In the genomic region with DNA sequence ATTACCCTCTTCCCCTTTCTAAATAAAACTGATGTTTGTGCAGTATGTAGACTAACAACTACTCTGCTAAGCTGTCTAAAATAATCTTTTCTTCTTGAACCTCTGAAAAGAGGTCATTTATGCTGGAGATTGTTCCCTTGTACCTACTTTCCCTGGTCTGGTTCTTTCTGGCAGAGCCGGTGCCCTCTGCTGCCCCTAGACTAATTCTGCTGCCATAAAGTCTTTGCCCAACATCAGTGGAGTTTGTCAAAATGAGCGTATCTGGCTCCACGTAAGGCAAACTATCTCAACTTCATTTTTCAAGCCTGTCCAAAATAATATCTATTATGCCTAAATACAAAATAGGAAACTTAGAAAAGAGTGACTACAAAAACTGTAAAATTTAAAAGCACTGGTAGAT, we compare ENCODE assay signal across 14 cellular contexts. TPM values are rescaled to one million over a fixed set of nuclear protein-coding genes. Genes with fewer than 3 reads are reported as not detected.
DNase-seq lines count a peak whose midpoint lies in the region; ATAC-seq, FAIRE-seq and TF ChIP-seq lines count a peak whose summit lies in the region.
"Had no signal": no experiment of that assay in that cellular context is flagged by ENCODE, and none has a peak within 500 bp of the region (broad histone marks: within the 10 kb centered on the region; RNA-seq: fewer than 3 reads in every experiment).

No MANE protein-coding gene starts in this region.

- H3K36me3 ChIP-seq in PC-9 (ENCODE audit: low read depth), result no peaks in the 10 kb centered on the region

- FAIRE-seq in GM19239 (lab: Jason Lieb, UNC), result no peak
- FAIRE-seq: GM12892 had no signal

- H3K27ac Mint-ChIP-seq in osteocyte (ENCODE audit: unreplicated experiment), result peak overlapping the region; percentile 92
- H3K27ac Mint-ChIP-seq: memory B cell; T-helper 1 cell treated with Interleukin-12 subunit alpha and Interleukin-12 subunit beta and Interleukin-4 antibody, amounts not matched to agents 30 μg/mL and 1 μg/mL, for 36 hours had no signal

- H3K4me3 Mint-ChIP-seq in osteocyte (ENCODE audit: unreplicated experiment), result no peak overlapping the region
- H3K4me3 Mint-ChIP-seq: central memory CD8-positive, alpha-beta T cell; memory B cell; T-helper 1 cell treated with Interleukin-12 subunit alpha and Interleukin-12 subunit beta and Interleukin-4 antibody, amounts not matched to agents 30 μg/mL and 1 μg/mL, for 36 hours had no signal

- H2AFZ ChIP-seq in PC-9, result no peak overlapping the region

- H3K4me2 ChIP-seq in PC-9, result 0 out of 2 replicates have a peak overlapping the region, but pooled peaks have one; percentile 22

- H3K27ac ChIP-seq in PC-9 (peak overlapping the region; percentile 76), dorsolateral prefrontal cortex (peak overlapping the region in 57 of 59 donors; percentile 18 to 92 (median 69))

- H4K20me1 ChIP-seq in PC-9 (ENCODE audit: insufficient read depth), result no peaks in the 10 kb centered on the region

- no peaks in the 10 kb centered on the region for H3K9me3 Mint-ChIP-seq in osteocyte (ENCODE audit: unreplicated experiment)
- H3K9me3 Mint-ChIP-seq: central memory CD8-positive, alpha-beta T cell; memory B cell; T-helper 1 cell treated with Interleukin-12 subunit alpha and Interleukin-12 subunit beta and Interleukin-4 antibody, amounts not matched to agents 30 μg/mL and 1 μg/mL, for 36 hours had no signal

- H3K4me1 ChIP-seq in PC-9 (replicated peaks; ENCODE audit: insufficient read depth), result peaks cover 13% of the 10 kb centered on the region

- BruUV-seq in PC-9 (replicated peaks; lab: Mats Ljungman, UMichigan), result no TSS peak

- intact Hi-C loops in PC-9 (cut with micrococcal nuclease; ENCODE audit: unreplicated experiment), result no loop called here
- intact Hi-C loops in dorsolateral prefrontal cortex (cut with DNase I), result no loop called here

- CTCF ChIA-PET in PC-9 (lab: Charles Lee), result no interaction called here

- H3K4me3 ChIP-seq in AG09309 (ENCODE audit: control insufficient read depth, low read depth, low read length) (no peak overlapping the region), PC-9 (no peak overlapping the region), dorsolateral prefrontal cortex (no peak overlapping the region)

- no peaks in the 10 kb centered on the region for H3K9me3 ChIP-seq in PC-9 (ENCODE audit: insufficient read depth, low read depth)

- POLR2A ChIA-PET in PC-9 (lab: Charles Lee; ENCODE audit: unreplicated experiment), result interaction anchor here (0.6 kb wide), 1 partner anchor 59 kb away, joined by 5 read pairs; the partner anchor contains the start of gene EXOSC10

- no peaks in the 10 kb centered on the region for H3K9me2 ChIP-seq in PC-9 (ENCODE audit: insufficient read depth)

- H3K27me3 ChIP-seq in PC-9 (ENCODE audit: insufficient read depth, low read depth) (no peaks in the 10 kb centered on the region), dorsolateral prefrontal cortex (no peaks in the 10 kb centered on the region)

- no peaks in the 10 kb centered on the region for H3K79me2 ChIP-seq in PC-9 (ENCODE audit: low read depth)

- TF ChIP-seq CTCF in AG09309 (IDR thresholded peaks at IDR 0.05; ENCODE audit: control insufficient read depth, insufficient read depth, low read depth, low read length, missing control alignments) (peak; percentile 8), PC-9 (conservative IDR thresholded peaks at IDR 0.05) (no peak; the same call in 1 of the 2 replicates), dorsolateral prefrontal cortex (IDR thresholded peaks at IDR 0.05 in 54 of 56, conservative IDR thresholded peaks at IDR 0.05 in 2 of 56; ENCODE audit: low read depth in 1 of 56, partially characterized antibody in 56 of 56) (no peak), osteocyte (IDR thresholded peaks at IDR 0.05) (no peak)

- ATAC-seq in GM21526 (IDR thresholded peaks at IDR 0.05; ENCODE audit: low FRiP score, unreplicated experiment), result no peak

- H3F3A ChIP-seq in PC-9 (ENCODE audit: insufficient read depth, low read depth), result peaks cover 7% of the 10 kb centered on the region; the same call in 1 of the 2 replicates

- peaks cover 30% of the 10 kb centered on the region for H3K36me3 Mint-ChIP-seq in osteocyte (ENCODE audit: unreplicated experiment)

- peaks cover 28% of the 10 kb centered on the region for H3K4me1 Mint-ChIP-seq in osteocyte (ENCODE audit: unreplicated experiment)

- DNase-seq in AG09309 (ENCODE audit: low read depth), result no peak
- no peak for DNase-seq in PC-9
- DNase-seq in dorsolateral prefrontal cortex, result no peak
- no peak for DNase-seq in osteocyte (ENCODE audit: extremely low spot score, unreplicated experiment)
- no peak for DNase-seq in activated gamma-delta T cell treated with Interleukin-2 at 50 U/mL for 16 hours
- DNase-seq in mesenteric fat pad (ENCODE audit: low spot score), result no peak
- DNase-seq in GM19239 (ENCODE audit: insufficient read length, low spot score), result no peak
- DNase-seq: activated CD8-positive, alpha-beta memory T cell treated with anti-CD3 and anti-CD28 coated beads, Interleukin-2, amount 50 U/mL, for 4 hours; NCI-H1417 had no signal

- no peaks in the 10 kb centered on the region for H3K27me3 Mint-ChIP-seq in osteocyte (ENCODE audit: unreplicated experiment)
- H3K27me3 Mint-ChIP-seq: central memory CD8-positive, alpha-beta T cell; memory B cell had no signal

RNA-seq across cellular contexts. Expression of gene ANGPTL7, which starts 30.9 kb away (rescaled TPM):
- total RNA-seq in PC-9 (2021), result not detected in 2 replicates
- total RNA-seq in dorsolateral prefrontal cortex, result 1 to 10 TPM in 10 of 120 experiments, under 1 TPM in 51, not detected in 59; 0.14 to 3.0 (median 0.56) TPM
- total RNA-seq in osteocyte, result not detected in 2 replicates
- 0.42 TPM for total RNA-seq in mesenteric fat pad

RNA-seq across cellular contexts. Expression of gene EXOSC10, which starts 58.6 kb away (rescaled TPM):
- total RNA-seq in PC-9 (2021) (55.8 and 57.7 TPM in 2 replicates), dorsolateral prefrontal cortex (100 to 1,000 TPM in 4 of 120 experiments, 10 to 100 TPM in 116; 38.5 to 121 (median 79.0) TPM), osteocyte (66.1 and 66.3 TPM in 2 replicates), mesenteric fat pad (46.8 TPM)
